Comparison of ENCODE assay signal across 1 cellular context in the genomic region with DNA sequence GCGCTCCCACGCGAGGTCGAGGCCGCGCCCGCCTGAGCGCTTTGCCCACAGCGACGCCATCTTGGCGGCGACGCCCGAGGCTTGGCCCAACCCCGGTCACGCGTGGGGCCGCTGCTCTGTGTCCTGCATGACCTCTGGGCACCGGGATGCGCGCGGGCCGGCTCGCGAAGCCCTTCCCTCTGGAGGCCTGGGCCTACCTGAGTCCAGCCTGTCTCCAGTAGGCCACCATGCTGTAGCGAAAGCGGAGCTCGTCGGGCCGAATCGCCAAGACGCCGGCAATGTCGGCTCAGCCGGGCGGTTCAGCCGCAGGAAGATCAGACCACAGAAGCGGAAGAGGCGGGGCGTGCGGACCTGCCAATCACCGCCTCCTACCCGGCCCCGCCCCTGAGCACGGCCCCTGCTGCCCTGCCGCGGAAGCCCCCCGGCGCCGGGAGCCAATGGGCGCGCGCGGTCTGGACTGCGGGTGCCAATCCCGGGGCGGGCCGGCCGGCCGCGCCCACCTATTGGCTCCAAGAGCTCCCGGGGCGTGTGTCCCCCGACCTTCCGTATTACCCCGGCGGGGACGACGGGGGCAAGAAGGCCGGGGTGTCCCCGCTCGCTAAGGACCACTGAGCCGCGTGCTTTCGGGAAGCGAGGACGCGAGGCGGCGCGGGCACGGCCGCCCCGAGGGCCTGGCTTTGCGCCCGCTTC.
A peak's percentile ranks its signal among the peaks of the same experiment; 100 is the strongest.
TF ChIP-seq lines count a peak whose summit lies in the region.

A gene (minus strand): TSS at position 313 of the 690 bp plus-strand sequence. CDS start 84 bp downstream, at position 229.

TF ChIP-seq in HEK293, 187 proteins besides CTCF, POLR2A, EP300 and RAD21 (continued from another document and continues in another):
- TF ChIP-seq, protein P1, sequence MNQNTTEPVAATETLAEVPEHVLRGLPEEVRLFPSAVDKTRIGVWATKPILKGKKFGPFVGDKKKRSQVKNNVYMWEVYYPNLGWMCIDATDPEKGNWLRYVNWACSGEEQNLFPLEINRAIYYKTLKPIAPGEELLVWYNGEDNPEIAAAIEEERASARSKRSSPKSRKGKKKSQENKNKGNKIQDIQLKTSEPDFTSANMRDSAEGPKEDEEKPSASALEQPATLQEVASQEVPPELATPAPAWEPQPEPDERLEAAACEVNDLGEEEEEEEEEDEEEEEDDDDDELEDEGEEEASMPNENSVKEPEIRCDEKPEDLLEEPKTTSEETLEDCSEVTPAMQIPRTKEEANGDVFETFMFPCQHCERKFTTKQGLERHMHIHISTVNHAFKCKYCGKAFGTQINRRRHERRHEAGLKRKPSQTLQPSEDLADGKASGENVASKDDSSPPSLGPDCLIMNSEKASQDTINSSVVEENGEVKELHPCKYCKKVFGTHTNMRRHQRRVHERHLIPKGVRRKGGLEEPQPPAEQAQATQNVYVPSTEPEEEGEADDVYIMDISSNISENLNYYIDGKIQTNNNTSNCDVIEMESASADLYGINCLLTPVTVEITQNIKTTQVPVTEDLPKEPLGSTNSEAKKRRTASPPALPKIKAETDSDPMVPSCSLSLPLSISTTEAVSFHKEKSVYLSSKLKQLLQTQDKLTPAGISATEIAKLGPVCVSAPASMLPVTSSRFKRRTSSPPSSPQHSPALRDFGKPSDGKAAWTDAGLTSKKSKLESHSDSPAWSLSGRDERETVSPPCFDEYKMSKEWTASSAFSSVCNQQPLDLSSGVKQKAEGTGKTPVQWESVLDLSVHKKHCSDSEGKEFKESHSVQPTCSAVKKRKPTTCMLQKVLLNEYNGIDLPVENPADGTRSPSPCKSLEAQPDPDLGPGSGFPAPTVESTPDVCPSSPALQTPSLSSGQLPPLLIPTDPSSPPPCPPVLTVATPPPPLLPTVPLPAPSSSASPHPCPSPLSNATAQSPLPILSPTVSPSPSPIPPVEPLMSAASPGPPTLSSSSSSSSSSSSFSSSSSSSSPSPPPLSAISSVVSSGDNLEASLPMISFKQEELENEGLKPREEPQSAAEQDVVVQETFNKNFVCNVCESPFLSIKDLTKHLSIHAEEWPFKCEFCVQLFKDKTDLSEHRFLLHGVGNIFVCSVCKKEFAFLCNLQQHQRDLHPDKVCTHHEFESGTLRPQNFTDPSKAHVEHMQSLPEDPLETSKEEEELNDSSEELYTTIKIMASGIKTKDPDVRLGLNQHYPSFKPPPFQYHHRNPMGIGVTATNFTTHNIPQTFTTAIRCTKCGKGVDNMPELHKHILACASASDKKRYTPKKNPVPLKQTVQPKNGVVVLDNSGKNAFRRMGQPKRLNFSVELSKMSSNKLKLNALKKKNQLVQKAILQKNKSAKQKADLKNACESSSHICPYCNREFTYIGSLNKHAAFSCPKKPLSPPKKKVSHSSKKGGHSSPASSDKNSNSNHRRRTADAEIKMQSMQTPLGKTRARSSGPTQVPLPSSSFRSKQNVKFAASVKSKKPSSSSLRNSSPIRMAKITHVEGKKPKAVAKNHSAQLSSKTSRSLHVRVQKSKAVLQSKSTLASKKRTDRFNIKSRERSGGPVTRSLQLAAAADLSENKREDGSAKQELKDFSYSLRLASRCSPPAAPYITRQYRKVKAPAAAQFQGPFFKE (tag by site-specific recombination; IDR thresholded peaks at IDR 0.05; ENCODE audit: borderline replicate concordance) = no peak
- TF ChIP-seq ZNF658 (tag by site-specific recombination; IDR thresholded peaks at IDR 0.05) = no peak
- no peak for TF ChIP-seq ZNF354C (tag by site-specific recombination; IDR thresholded peaks at IDR 0.05; ENCODE audit: borderline replicate concordance, low read depth)
- TF ChIP-seq ZNF776 (tag by site-specific recombination; IDR thresholded peaks at IDR 0.05; ENCODE audit: borderline replicate concordance) = no peak
- TF ChIP-seq, protein P2, sequence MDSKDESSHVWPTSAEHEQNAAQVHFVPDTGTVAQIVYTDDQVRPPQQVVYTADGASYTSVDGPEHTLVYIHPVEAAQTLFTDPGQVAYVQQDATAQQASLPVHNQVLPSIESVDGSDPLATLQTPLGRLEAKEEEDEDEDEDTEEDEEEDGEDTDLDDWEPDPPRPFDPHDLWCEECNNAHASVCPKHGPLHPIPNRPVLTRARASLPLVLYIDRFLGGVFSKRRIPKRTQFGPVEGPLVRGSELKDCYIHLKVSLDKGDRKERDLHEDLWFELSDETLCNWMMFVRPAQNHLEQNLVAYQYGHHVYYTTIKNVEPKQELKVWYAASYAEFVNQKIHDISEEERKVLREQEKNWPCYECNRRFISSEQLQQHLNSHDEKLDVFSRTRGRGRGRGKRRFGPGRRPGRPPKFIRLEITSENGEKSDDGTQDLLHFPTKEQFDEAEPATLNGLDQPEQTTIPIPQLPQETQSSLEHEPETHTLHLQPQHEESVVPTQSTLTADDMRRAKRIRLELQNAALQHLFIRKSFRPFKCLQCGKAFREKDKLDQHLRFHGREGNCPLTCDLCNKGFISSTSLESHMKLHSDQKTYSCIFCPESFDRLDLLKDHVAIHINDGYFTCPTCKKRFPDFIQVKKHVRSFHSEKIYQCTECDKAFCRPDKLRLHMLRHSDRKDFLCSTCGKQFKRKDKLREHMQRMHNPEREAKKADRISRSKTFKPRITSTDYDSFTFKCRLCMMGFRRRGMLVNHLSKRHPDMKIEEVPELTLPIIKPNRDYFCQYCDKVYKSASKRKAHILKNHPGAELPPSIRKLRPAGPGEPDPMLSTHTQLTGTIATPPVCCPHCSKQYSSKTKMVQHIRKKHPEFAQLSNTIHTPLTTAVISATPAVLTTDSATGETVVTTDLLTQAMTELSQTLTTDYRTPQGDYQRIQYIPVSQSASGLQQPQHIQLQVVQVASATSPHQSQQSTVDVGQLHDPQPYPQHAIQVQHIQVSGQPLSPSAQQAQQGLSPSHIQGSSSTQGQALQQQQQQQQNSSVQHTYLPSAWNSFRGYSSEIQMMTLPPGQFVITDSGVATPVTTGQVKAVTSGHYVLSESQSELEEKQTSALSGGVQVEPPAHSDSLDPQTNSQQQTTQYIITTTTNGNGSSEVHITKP (tag by site-specific recombination; IDR thresholded peaks at IDR 0.05) = peak; percentile 95
- TF ChIP-seq ZNF2 (tag by site-specific recombination; IDR thresholded peaks at IDR 0.05) = no peak
- TF ChIP-seq ZNF175 (tag by site-specific recombination; IDR thresholded peaks at IDR 0.05) = no peak
- TF ChIP-seq, protein P3, sequence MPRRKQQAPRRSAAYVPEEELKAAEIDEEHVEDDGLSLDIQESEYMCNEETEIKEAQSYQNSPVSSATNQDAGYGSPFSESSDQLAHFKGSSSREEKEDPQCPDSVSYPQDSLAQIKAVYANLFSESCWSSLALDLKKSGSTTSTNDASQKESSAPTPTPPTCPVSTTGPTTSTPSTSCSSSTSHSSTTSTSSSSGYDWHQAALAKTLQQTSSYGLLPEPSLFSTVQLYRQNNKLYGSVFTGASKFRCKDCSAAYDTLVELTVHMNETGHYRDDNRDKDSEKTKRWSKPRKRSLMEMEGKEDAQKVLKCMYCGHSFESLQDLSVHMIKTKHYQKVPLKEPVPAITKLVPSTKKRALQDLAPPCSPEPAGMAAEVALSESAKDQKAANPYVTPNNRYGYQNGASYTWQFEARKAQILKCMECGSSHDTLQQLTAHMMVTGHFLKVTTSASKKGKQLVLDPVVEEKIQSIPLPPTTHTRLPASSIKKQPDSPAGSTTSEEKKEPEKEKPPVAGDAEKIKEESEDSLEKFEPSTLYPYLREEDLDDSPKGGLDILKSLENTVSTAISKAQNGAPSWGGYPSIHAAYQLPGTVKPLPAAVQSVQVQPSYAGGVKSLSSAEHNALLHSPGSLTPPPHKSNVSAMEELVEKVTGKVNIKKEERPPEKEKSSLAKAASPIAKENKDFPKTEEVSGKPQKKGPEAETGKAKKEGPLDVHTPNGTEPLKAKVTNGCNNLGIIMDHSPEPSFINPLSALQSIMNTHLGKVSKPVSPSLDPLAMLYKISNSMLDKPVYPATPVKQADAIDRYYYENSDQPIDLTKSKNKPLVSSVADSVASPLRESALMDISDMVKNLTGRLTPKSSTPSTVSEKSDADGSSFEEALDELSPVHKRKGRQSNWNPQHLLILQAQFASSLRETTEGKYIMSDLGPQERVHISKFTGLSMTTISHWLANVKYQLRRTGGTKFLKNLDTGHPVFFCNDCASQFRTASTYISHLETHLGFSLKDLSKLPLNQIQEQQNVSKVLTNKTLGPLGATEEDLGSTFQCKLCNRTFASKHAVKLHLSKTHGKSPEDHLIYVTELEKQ (tag by site-specific recombination; IDR thresholded peaks at IDR 0.05; ENCODE audit: borderline replicate concordance) = no peak
- TF ChIP-seq ZNF23 (tag by site-specific recombination; IDR thresholded peaks at IDR 0.05; ENCODE audit: borderline replicate concordance) = no peak
- TF ChIP-seq, protein P4, sequence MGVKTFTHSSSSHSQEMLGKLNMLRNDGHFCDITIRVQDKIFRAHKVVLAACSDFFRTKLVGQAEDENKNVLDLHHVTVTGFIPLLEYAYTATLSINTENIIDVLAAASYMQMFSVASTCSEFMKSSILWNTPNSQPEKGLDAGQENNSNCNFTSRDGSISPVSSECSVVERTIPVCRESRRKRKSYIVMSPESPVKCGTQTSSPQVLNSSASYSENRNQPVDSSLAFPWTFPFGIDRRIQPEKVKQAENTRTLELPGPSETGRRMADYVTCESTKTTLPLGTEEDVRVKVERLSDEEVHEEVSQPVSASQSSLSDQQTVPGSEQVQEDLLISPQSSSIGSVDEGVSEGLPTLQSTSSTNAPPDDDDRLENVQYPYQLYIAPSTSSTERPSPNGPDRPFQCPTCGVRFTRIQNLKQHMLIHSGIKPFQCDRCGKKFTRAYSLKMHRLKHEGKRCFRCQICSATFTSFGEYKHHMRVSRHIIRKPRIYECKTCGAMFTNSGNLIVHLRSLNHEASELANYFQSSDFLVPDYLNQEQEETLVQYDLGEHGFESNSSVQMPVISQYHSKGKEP (tag by site-specific recombination; IDR thresholded peaks at IDR 0.05) = no peak
- no peak for TF ChIP-seq ZNF350 (tag by site-specific recombination; IDR thresholded peaks at IDR 0.05)
- TF ChIP-seq ZNF561 (tag by site-specific recombination; IDR thresholded peaks at IDR 0.05; ENCODE audit: borderline replicate concordance) = peak; percentile 3; the same call in 1 of the 2 replicates
- TF ChIP-seq ZNF501 (tag by site-specific recombination; IDR thresholded peaks at IDR 0.05) = peak; percentile 75
- TF ChIP-seq KLF7 (tag by site-specific recombination; IDR thresholded peaks at IDR 0.05; ENCODE audit: borderline replicate concordance) = 0 out of 2 replicates have a peak, but pooled peaks have one; percentile 69
- TF ChIP-seq ZNF146 (tag by site-specific recombination; IDR thresholded peaks at IDR 0.05) = no peak
- TF ChIP-seq TRIM28 (IDR thresholded peaks at IDR 0.05; ENCODE audit: borderline replicate concordance, low read length) = no peak
- no peak for TF ChIP-seq ZNF19 (tag by site-specific recombination; IDR thresholded peaks at IDR 0.05; ENCODE audit: low read depth)
- TF ChIP-seq, protein P5, sequence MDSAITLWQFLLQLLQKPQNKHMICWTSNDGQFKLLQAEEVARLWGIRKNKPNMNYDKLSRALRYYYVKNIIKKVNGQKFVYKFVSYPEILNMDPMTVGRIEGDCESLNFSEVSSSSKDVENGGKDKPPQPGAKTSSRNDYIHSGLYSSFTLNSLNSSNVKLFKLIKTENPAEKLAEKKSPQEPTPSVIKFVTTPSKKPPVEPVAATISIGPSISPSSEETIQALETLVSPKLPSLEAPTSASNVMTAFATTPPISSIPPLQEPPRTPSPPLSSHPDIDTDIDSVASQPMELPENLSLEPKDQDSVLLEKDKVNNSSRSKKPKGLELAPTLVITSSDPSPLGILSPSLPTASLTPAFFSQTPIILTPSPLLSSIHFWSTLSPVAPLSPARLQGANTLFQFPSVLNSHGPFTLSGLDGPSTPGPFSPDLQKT (IDR thresholded peaks at IDR 0.05; ENCODE audit: borderline replicate concordance, low read depth, low read length) = no peak
- no peak for TF ChIP-seq ZNF157 (tag by site-specific recombination; IDR thresholded peaks at IDR 0.05)
- TF ChIP-seq ZFHX2 (tag by site-specific recombination; conservative IDR thresholded peaks at IDR 0.05) = 0 out of 2 replicates have a peak, but pooled peaks have one; percentile 42
- no peak for TF ChIP-seq ZNF211 (tag by site-specific recombination; IDR thresholded peaks at IDR 0.05; ENCODE audit: low read depth)
- no peak for TF ChIP-seq ZNF423 (tag by site-specific recombination; IDR thresholded peaks at IDR 0.05)
- no peak for TF ChIP-seq ZNF555 (tag by site-specific recombination; conservative IDR thresholded peaks at IDR 0.05)
- no peak for TF ChIP-seq SETDB1 (IDR thresholded peaks at IDR 0.05; ENCODE audit: insufficient read length, low read length)
- TF ChIP-seq, protein P6, sequence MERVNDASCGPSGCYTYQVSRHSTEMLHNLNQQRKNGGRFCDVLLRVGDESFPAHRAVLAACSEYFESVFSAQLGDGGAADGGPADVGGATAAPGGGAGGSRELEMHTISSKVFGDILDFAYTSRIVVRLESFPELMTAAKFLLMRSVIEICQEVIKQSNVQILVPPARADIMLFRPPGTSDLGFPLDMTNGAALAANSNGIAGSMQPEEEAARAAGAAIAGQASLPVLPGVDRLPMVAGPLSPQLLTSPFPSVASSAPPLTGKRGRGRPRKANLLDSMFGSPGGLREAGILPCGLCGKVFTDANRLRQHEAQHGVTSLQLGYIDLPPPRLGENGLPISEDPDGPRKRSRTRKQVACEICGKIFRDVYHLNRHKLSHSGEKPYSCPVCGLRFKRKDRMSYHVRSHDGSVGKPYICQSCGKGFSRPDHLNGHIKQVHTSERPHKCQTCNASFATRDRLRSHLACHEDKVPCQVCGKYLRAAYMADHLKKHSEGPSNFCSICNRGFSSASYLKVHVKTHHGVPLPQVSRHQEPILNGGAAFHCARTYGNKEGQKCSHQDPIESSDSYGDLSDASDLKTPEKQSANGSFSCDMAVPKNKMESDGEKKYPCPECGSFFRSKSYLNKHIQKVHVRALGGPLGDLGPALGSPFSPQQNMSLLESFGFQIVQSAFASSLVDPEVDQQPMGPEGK (tag by site-specific recombination; IDR thresholded peaks at IDR 0.05) = peak; percentile 90
- no peak for TF ChIP-seq ZNF132 (tag by site-specific recombination; IDR thresholded peaks at IDR 0.05; ENCODE audit: borderline replicate concordance)
- no peak for TF ChIP-seq ZNF664 (tag by site-specific recombination; IDR thresholded peaks at IDR 0.05)
- TF ChIP-seq, protein P7, sequence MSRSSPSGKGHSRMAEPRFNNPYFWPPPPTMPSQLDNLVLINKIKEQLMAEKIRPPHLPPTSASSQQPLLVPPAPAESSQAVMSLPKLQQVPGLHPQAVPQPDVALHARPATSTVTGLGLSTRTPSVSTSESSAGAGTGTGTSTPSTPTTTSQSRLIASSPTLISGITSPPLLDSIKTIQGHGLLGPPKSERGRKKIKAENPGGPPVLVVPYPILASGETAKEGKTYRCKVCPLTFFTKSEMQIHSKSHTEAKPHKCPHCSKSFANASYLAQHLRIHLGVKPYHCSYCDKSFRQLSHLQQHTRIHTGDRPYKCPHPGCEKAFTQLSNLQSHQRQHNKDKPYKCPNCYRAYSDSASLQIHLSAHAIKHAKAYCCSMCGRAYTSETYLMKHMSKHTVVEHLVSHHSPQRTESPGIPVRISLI (tag by site-specific recombination; IDR thresholded peaks at IDR 0.05) = no peak
- TF ChIP-seq, protein P8, sequence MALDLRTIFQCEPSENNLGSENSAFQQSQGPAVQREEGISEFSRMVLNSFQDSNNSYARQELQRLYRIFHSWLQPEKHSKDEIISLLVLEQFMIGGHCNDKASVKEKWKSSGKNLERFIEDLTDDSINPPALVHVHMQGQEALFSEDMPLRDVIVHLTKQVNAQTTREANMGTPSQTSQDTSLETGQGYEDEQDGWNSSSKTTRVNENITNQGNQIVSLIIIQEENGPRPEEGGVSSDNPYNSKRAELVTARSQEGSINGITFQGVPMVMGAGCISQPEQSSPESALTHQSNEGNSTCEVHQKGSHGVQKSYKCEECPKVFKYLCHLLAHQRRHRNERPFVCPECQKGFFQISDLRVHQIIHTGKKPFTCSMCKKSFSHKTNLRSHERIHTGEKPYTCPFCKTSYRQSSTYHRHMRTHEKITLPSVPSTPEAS (tag by site-specific recombination; IDR thresholded peaks at IDR 0.05) = no peak
- no peak for TF ChIP-seq IKZF3 (tag by site-specific recombination; IDR thresholded peaks at IDR 0.05)
- TF ChIP-seq SP2 (tag by site-specific recombination; IDR thresholded peaks at IDR 0.05) = peak; percentile 87
- TF ChIP-seq ZNF624 (tag by site-specific recombination; IDR thresholded peaks at IDR 0.05) = no peak
